In genomic region chr19:50030225-50030624, GRCh38 we compare ENCODE assay signal across 1 cellular context.
TF ChIP-seq lines count a peak whose summit lies in the region.

No MANE protein-coding gene starts in this region.

TF ChIP-seq in GM23338, 12 proteins besides CTCF, POLR2A, EP300 and RAD21:
- TF ChIP-seq ZNF462 (CRISPR knock-in tag; IDR thresholded peaks at IDR 0.05) (no peak), CREB1 (CRISPR knock-in tag; IDR thresholded peaks at IDR 0.05; ENCODE audit: low read depth) (no peak), JUNB (IDR thresholded peaks at IDR 0.05; ENCODE audit: unreplicated experiment) (no peak), ZNF331 (CRISPR knock-in tag; IDR thresholded peaks at IDR 0.05; ENCODE audit: low read depth) (no peak), STAT1 (IDR thresholded peaks at IDR 0.05; ENCODE audit: unreplicated experiment) (no peak)
